ENCODE assay signal across 24 cellular contexts in the genomic region with DNA sequence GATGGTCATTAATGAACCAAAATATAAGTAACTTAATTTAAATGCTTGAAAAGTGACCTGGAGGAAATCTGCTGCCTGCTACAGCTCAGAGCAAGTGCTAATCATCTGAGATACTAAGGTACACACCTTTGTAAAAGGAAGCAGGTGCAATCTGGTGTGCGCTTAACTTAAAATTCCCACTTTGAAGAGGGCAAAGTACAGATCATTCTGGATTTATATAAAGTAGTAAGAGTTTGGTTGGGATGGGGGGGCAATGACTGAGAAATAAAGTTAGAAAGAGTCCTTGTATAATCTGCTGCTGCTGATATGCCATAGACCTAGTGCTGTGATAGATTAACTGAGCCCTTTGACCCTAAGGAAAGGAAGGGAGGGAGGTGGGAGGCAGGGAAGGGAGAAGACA.
DNase-seq lines count a peak whose midpoint lies in the region; ATAC-seq, FAIRE-seq and TF ChIP-seq lines count a peak whose summit lies in the region.
"Had no signal": no experiment of that assay in that cellular context is flagged by ENCODE, and none has a peak within 500 bp of the region (broad histone marks: within the 10 kb centered on the region; RNA-seq: fewer than 3 reads in every experiment).

No MANE protein-coding gene starts in this region.

- TF ChIP-seq CTCF in colonic mucosa (IDR thresholded peaks at IDR 0.05) (no peak), pancreas (IDR thresholded peaks at IDR 0.05) (no peak), omental fat pad (IDR thresholded peaks at IDR 0.05) (no peak)

- 43 to 44% methylated on average over 1 of the region's 1 CpG for WGBS in pancreas, 2 donors

- H3K36me3 ChIP-seq in colonic mucosa (no peaks in the 10 kb centered on the region), pancreas (no peaks in the 10 kb centered on the region)
- H3K36me3 ChIP-seq: BE2C; BLaER1 treated with 17β-estradiol and CSF1 and Interleukin-3, amounts not matched to agents 10 nM and 100 nM had no signal

- H3K4me1 ChIP-seq in colonic mucosa, result no peaks in the 10 kb centered on the region
- peaks cover 0 to 2% (median 0%) of the 10 kb centered on the region in 3 donors for H3K4me1 ChIP-seq in pancreas
- H3K4me1 ChIP-seq: A549, BE2C had no signal

- intact Hi-C loops in colonic mucosa (cut with DNase I), result no loop called here
- intact Hi-C loops in pancreas (cut with DNase I), result no loop called here

- peak overlapping the region in 1 of 2 donors; percentile 9 for H3K9ac ChIP-seq in colonic mucosa (ENCODE audit: low read depth in 2 of 2, low read length in 2 of 2)
- H3K9ac ChIP-seq: BLaER1 treated with 17β-estradiol and CSF1 and Interleukin-3, amounts not matched to agents 10 nM and 100 nM had no signal

- ATAC-seq in pancreas, result peak; percentile 68 to 82 (median 76)
- no peak for ATAC-seq in omental fat pad (ENCODE audit: low FRiP score)
- ATAC-seq: A549, GM12878, GM23338, HCT116 had no signal

- no peak for FAIRE-seq in pancreas (lab: Jason Lieb, UNC)
- FAIRE-seq: A549, D721Med, GM12878, GM19239 had no signal

- H3K4me3 ChIP-seq in colonic mucosa, result no peak overlapping the region
- H3K4me3 ChIP-seq in pancreas, result no peak overlapping the region
- H3K4me3 ChIP-seq: A549; BLaER1 treated with 17β-estradiol and CSF1 and Interleukin-3, amounts not matched to agents 10 nM and 100 nM; GM12878; GM23338 had no signal

- DNase-seq in colonic mucosa (peak; percentile 36), left kidney (ENCODE audit: low read depth, low spot score) (peak; percentile 42), pancreas (peak in 1 of 6 donors; percentile 4), omental fat pad (ENCODE audit: low spot score) (no peak), ureter (ENCODE audit: low spot score) (no peak)
- no peak for DNase-seq in activated CD8-positive, alpha-beta memory T cell treated with anti-CD3 and anti-CD28 coated beads, Interleukin-2, amount 50 U/mL, for 4 hours
- DNase-seq: 8988T; ACHN; AML-193; BE2C; CD4-positive, alpha-beta T cell; CD8-positive, alpha-beta memory T cell; DMS 273 treated with DMSO at 0.1 percent for 48 hours; DMS79; EL; GDM1; H9 had no signal

- H3K27ac ChIP-seq in colonic mucosa (no peak overlapping the region), pancreas (no peak overlapping the region)
- H3K27ac ChIP-seq: A549; BLaER1 treated with 17β-estradiol and CSF1 and Interleukin-3, amounts not matched to agents 10 nM and 100 nM had no signal

- H3K9me3 ChIP-seq in colonic mucosa (no peaks in the 10 kb centered on the region), pancreas (no peaks in the 10 kb centered on the region)
- H3K9me3 ChIP-seq: A549, BE2C had no signal

- H3K27me3 ChIP-seq in colonic mucosa (no peaks in the 10 kb centered on the region), pancreas (no peaks in the 10 kb centered on the region)
- H3K27me3 ChIP-seq: BLaER1 treated with 17β-estradiol and CSF1 and Interleukin-3, amounts not matched to agents 10 nM and 100 nM had no signal

Comparison
In these comparisons a context has a peak if more than half of its experiments do, and no peak if none do; other contexts are left out.
1. DNase-seq: peak in colonic mucosa (single experiment) and left kidney (single experiment); none in omental fat pad (single experiment), ureter (single experiment) and activated CD8-positive, alpha-beta memory T cell treated with anti-CD3 and anti-CD28 coated beads, Interleukin-2, amount 50 U/mL, for 4 hours (single experiment).